Comparison of ENCODE assay signal across 9 cellular contexts in the genomic region with DNA sequence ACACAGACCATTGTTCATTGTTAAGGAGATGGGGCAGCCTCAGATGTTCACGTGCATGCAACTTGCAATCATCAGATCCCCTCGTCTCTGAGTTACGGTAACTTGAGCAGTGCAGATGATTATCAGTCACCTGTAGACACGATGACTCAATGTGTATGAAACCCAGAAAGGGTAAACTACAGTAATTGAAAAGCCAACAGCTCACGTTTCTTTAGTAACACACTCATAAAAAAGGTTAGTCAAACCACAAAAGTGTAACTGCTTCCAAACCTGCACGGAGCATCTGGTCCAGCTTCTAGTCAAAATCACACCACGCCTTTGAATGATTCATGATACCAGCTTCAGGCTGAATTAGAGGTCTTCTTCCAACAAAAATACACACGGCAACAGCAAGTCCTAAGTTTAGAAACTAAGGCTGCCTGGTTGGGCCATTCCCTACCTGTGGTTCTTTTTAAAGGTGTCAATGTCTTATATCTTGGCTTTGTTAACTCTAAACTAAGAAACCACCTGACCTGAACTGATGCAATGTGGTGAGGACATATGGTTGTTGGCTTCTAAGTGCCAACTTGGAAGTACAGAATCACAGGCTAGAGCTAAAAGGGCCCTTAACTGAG. TPM values are rescaled to one million over a fixed set of nuclear protein-coding genes. Genes with fewer than 3 reads are reported as not detected.
DNase-seq lines count a peak whose midpoint lies in the region; ATAC-seq and TF ChIP-seq lines count a peak whose summit lies in the region.
"Had no signal": no experiment of that assay in that cellular context is flagged by ENCODE, and none has a peak within 500 bp of the region (broad histone marks: within the 10 kb centered on the region; RNA-seq: fewer than 3 reads in every experiment).

No MANE protein-coding gene starts in this region.

- H3K27me3 Mint-ChIP-seq in immature natural killer cell (ENCODE audit: low read depth in 3 of 3): peaks cover 7 to 14% (median 12%) of the 10 kb centered on the region in 3 donors

- peaks cover 100% of the 10 kb centered on the region in 2 donors for H3K4me1 Mint-ChIP-seq in immature natural killer cell

- H3K9me3 Mint-ChIP-seq in immature natural killer cell: no peaks in the 10 kb centered on the region

- H3K4me3 ChIP-seq in LNCaP clone FGC (ENCODE audit: low read depth, low read length): no peak overlapping the region
- H3K4me3 ChIP-seq: thoracic aorta had no signal

- H3K4me3 Mint-ChIP-seq in immature natural killer cell: peak overlapping the region; percentile 70 to 94 (median 91)

- H3K27ac Mint-ChIP-seq in immature natural killer cell: peak overlapping the region; percentile 93 to 99 (median 98)

- TF ChIP-seq CTCF in LNCaP clone FGC (IDR thresholded peaks at IDR 0.05; ENCODE audit: control insufficient read depth, extremely low read depth, insufficient read depth): no peak

- ATAC-seq in GM21619 (IDR thresholded peaks at IDR 0.05; ENCODE audit: unreplicated experiment): peak; percentile 57

- peak; percentile 61 for DNase-seq in DMS153 treated with DMSO at 0.1 percent for 48 hours (lab: John Stamatoyannopoulos, UW; ENCODE audit: unreplicated experiment)
- peak; percentile 50 for DNase-seq in LNCaP clone FGC (ENCODE audit: low read depth)
- peak; percentile 67 to 68 for DNase-seq in activated CD4-positive, alpha-beta T cell treated with anti-CD3 and anti-CD28 coated beads for 4 hours
- peak; percentile 61 to 65 (median 63) for DNase-seq in immature natural killer cell
- no peak for DNase-seq in foreskin melanocyte
- DNase-seq in HEK293T (ENCODE audit: extremely low spot score): no peak
- no peak for DNase-seq in NOMO-1 treated with DMSO at 0.1 percent for 48 hours (lab: John Stamatoyannopoulos, UW; ENCODE audit: unreplicated experiment)

- H3K36me3 Mint-ChIP-seq in immature natural killer cell: peaks cover 46 to 57% (median 49%) of the 10 kb centered on the region in 3 donors

- CTCF ChIA-PET in HEK293T (lab: Yijun Ruan, JAX): interaction anchor here (0.5 kb wide), 1 partner anchor 117 kb away, joined by 3 read pairs; no protein-coding TSS in a partner anchor

- POLR2A ChIA-PET in HEK293T (lab: Yijun Ruan, JAX): interaction anchor here (0.9 to 1.0 kb wide), 2 partner anchors 15 to 40 kb away, joined by 3 read pairs; a partner anchor contains a TSS

TF ChIP-seq in HEK293T, 16 proteins besides CTCF, POLR2A, EP300 and RAD21:
- TF ChIP-seq SP1 (IDR thresholded peaks at IDR 0.05): no peak
- no peak for TF ChIP-seq FOXM1 (IDR thresholded peaks at IDR 0.05; ENCODE audit: borderline replicate concordance)
- TF ChIP-seq FOXA1 (IDR thresholded peaks at IDR 0.05): no peak
- TF ChIP-seq, protein P1, sequence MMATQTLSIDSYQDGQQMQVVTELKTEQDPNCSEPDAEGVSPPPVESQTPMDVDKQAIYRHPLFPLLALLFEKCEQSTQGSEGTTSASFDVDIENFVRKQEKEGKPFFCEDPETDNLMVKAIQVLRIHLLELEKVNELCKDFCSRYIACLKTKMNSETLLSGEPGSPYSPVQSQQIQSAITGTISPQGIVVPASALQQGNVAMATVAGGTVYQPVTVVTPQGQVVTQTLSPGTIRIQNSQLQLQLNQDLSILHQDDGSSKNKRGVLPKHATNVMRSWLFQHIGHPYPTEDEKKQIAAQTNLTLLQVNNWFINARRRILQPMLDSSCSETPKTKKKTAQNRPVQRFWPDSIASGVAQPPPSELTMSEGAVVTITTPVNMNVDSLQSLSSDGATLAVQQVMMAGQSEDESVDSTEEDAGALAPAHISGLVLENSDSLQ (IDR thresholded peaks at IDR 0.05): no peak
- TF ChIP-seq L3MBTL2 (conservative IDR thresholded peaks at IDR 0.05): no peak
- TF ChIP-seq BHLHE40 (IDR thresholded peaks at IDR 0.05; ENCODE audit: borderline replicate concordance): no peak
- no peak for TF ChIP-seq LEF1 (IDR thresholded peaks at IDR 0.05; ENCODE audit: borderline replicate concordance)
- no peak for TF ChIP-seq ARNT (IDR thresholded peaks at IDR 0.05)
- no peak for TF ChIP-seq NFRKB (IDR thresholded peaks at IDR 0.05)
- no peak for TF ChIP-seq SUZ12 (IDR thresholded peaks at IDR 0.05)
- TF ChIP-seq CTBP1 (IDR thresholded peaks at IDR 0.05; ENCODE audit: borderline replicate concordance): no peak
- no peak for TF ChIP-seq HDGF (IDR thresholded peaks at IDR 0.05; ENCODE audit: borderline replicate concordance)
- TF ChIP-seq TARDBP (IDR thresholded peaks at IDR 0.05): no peak
- TF ChIP-seq FOXK2 (IDR thresholded peaks at IDR 0.05): no peak
- no peak for TF ChIP-seq ELF4 (IDR thresholded peaks at IDR 0.05)
- TF ChIP-seq ZNF384 (IDR thresholded peaks at IDR 0.05): no peak

RNA-seq across cellular contexts. Expression of a gene that starts 32.3 kb away (rescaled TPM):
- polyA plus RNA-seq in immature natural killer cell: not detected

RNA-seq across cellular contexts. Expression of a gene that starts 39.7 kb away (rescaled TPM):
- polyA plus RNA-seq in immature natural killer cell: 100 to 1,000 TPM; 181 to 197 (median 181) TPM

Comparison
In these comparisons a context has a peak if more than half of its experiments do, and no peak if none do; other contexts are left out.
1. DNase-seq: peak in DMS153 treated with DMSO at 0.1 percent for 48 hours (single experiment), LNCaP clone FGC (single experiment), activated CD4-positive, alpha-beta T cell treated with anti-CD3 and anti-CD28 coated beads for 4 hours (2 of 2) and immature natural killer cell (3 of 3); none in foreskin melanocyte (single experiment), HEK293T (single experiment) and NOMO-1 treated with DMSO at 0.1 percent for 48 hours (single experiment).